In the genomic region with DNA sequence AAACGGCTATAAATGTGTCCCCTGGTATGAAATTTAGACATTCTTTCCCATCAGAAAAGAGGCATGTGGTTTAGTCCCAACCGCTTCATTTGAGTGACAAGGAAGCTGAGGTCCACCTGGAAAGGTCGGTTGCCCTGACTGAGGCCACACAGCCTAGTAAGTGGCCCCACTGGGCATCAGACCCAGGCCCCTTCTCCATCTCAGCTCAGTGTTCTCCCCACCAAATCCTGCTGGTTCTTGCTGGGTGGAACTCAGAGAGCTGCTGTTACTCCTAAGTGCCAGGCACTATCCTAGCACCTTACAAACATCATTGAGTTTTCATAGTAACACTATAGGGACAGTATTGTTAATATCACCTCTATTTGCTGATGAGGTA, we compare ENCODE assay signal across 15 cellular contexts.
DNase-seq lines count a peak whose midpoint lies in the region; ATAC-seq and TF ChIP-seq lines count a peak whose summit lies in the region.
"Had no signal": no experiment of that assay in that cellular context is flagged by ENCODE, and none has a peak within 500 bp of the region (broad histone marks: within the 10 kb centered on the region; RNA-seq: fewer than 3 reads in every experiment).

No MANE protein-coding gene starts in this region.

- H3K27ac ChIP-seq in left ventricle myocardium inferior (replicated peaks) (peak overlapping the region; percentile 67), heart left ventricle (peak overlapping the region in 6 of 12 donors; percentile 26 to 79 (median 38)), liver (ENCODE audit: low read depth in 1 of 2, low read length in 2 of 2) (peak overlapping the region; percentile 49 to 57)
- H3K27ac ChIP-seq: parathyroid adenoma, RWPE1 had no signal

- H3K4me3 ChIP-seq in left ventricle myocardium inferior: no peak overlapping the region
- H3K4me3 ChIP-seq in heart left ventricle: no peak overlapping the region
- no peak overlapping the region for H3K4me3 ChIP-seq in liver (ENCODE audit: low read depth in 1 of 3, low read length in 3 of 3)

- H3K36me3 ChIP-seq in left ventricle myocardium inferior (peaks cover 7% of the 10 kb centered on the region), heart left ventricle (peaks cover 0 to 5% (median 0%) of the 10 kb centered on the region in 9 donors), liver (ENCODE audit: control insufficient read depth in 4 of 4, insufficient read depth in 3 of 4, low read depth in 1 of 4, low read length in 3 of 4) (no peaks in the 10 kb centered on the region)

- TF ChIP-seq CTCF in left ventricle myocardium inferior (IDR thresholded peaks at IDR 0.05; ENCODE audit: borderline replicate concordance): no peak
- peak in 3 of 12 donors; percentile 0 to 3 (median 1) for TF ChIP-seq CTCF in heart left ventricle (IDR thresholded peaks at IDR 0.05)
- no peak for TF ChIP-seq CTCF in liver (IDR thresholded peaks at IDR 0.05; ENCODE audit: low read depth, low read length, missing input control)
- no peak for TF ChIP-seq CTCF in type B pancreatic cell (conservative IDR thresholded peaks at IDR 0.05)
- TF ChIP-seq CTCF in HFFc6 (IDR thresholded peaks at IDR 0.05): no peak

- no peaks in the 10 kb centered on the region for H3K27me3 Mint-ChIP-seq in activated naive CD8-positive, alpha-beta T cell treated with anti-CD3 and anti-CD28 coated beads, Interleukin-2, amount 50 U/mL, for 24 hours
- H3K27me3 Mint-ChIP-seq in type B pancreatic cell: no peaks in the 10 kb centered on the region
- H3K27me3 Mint-ChIP-seq in HFFc6 (ENCODE audit: insufficient read depth): no peaks in the 10 kb centered on the region; the same call in 1 of the 2 replicates

- H3K9me3 Mint-ChIP-seq in activated naive CD8-positive, alpha-beta T cell treated with anti-CD3 and anti-CD28 coated beads, Interleukin-2, amount 50 U/mL, for 24 hours: no peaks in the 10 kb centered on the region
- H3K9me3 Mint-ChIP-seq in type B pancreatic cell: no peaks in the 10 kb centered on the region
- H3K9me3 Mint-ChIP-seq in HFFc6: no peaks in the 10 kb centered on the region

- H3K4me1 Mint-ChIP-seq in activated naive CD8-positive, alpha-beta T cell treated with anti-CD3 and anti-CD28 coated beads, Interleukin-2, amount 50 U/mL, for 24 hours: peaks cover 90% of the 10 kb centered on the region
- peaks cover 39% of the 10 kb centered on the region for H3K4me1 Mint-ChIP-seq in type B pancreatic cell (ENCODE audit: unreplicated experiment)
- peaks cover 84% of the 10 kb centered on the region for H3K4me1 Mint-ChIP-seq in HFFc6 (ENCODE audit: low read depth)

- peaks cover 10% of the 10 kb centered on the region for H3K36me3 Mint-ChIP-seq in activated naive CD8-positive, alpha-beta T cell treated with anti-CD3 and anti-CD28 coated beads, Interleukin-2, amount 50 U/mL, for 24 hours (ENCODE audit: low read depth)
- H3K36me3 Mint-ChIP-seq in type B pancreatic cell (no peaks in the 10 kb centered on the region), HFFc6 (ENCODE audit: low read depth) (no peaks in the 10 kb centered on the region; the same call in 1 of the 2 replicates)

- ATAC-seq in heart left ventricle: no peak
- ATAC-seq in activated naive CD8-positive, alpha-beta T cell treated with anti-CD3 and anti-CD28 coated beads, Interleukin-2, amount 50 U/mL, for 24 hours: no peak

- no peak overlapping the region for H3K4me3 Mint-ChIP-seq in activated naive CD8-positive, alpha-beta T cell treated with anti-CD3 and anti-CD28 coated beads, Interleukin-2, amount 50 U/mL, for 24 hours
- H3K4me3 Mint-ChIP-seq in type B pancreatic cell (no peak overlapping the region), HFFc6 (no peak overlapping the region)

- H3K9ac ChIP-seq in liver (ENCODE audit: low read depth in 1 of 2, low read length in 2 of 2): peak overlapping the region in 1 of 2 donors; percentile 32
- H3K9ac ChIP-seq: parathyroid adenoma had no signal

- peaks cover 81% of the 10 kb centered on the region for H3K4me1 ChIP-seq in left ventricle myocardium inferior
- H3K4me1 ChIP-seq in heart left ventricle: peaks cover 11 to 80% (median 53%) of the 10 kb centered on the region in 12 donors
- H3K4me1 ChIP-seq in liver (ENCODE audit: control insufficient read depth in 4 of 4, insufficient read depth in 4 of 4, low read length in 3 of 4): peaks cover 8 to 22% (median 10%) of the 10 kb centered on the region in 4 donors

- H3K27ac Mint-ChIP-seq in activated naive CD8-positive, alpha-beta T cell treated with anti-CD3 and anti-CD28 coated beads, Interleukin-2, amount 50 U/mL, for 24 hours: peak overlapping the region; percentile 41
- H3K27ac Mint-ChIP-seq in type B pancreatic cell (peak overlapping the region; percentile 18), HFFc6 (no peak overlapping the region)

- H3K27me3 ChIP-seq in left ventricle myocardium inferior (ENCODE audit: low read depth) (no peaks in the 10 kb centered on the region), heart left ventricle (no peaks in the 10 kb centered on the region), liver (ENCODE audit: control insufficient read depth in 4 of 4, insufficient read depth in 4 of 4, low read length in 3 of 4) (no peaks in the 10 kb centered on the region)

- 60 to 83% (median 67%) methylated on average over 3 of the region's 3 CpGs for WGBS in heart left ventricle, 4 donors
- 79% methylated on average over 3 of the region's 3 CpGs for WGBS in liver

- TF ChIP-seq RAD21 in liver (IDR thresholded peaks at IDR 0.05): no peak

- TF ChIP-seq POLR2A in heart left ventricle (IDR thresholded peaks at IDR 0.05): no peak

- H3K9me3 ChIP-seq in left ventricle myocardium inferior (replicated peaks): no peaks in the 10 kb centered on the region
- H3K9me3 ChIP-seq in heart left ventricle: no peaks in the 10 kb centered on the region
- H3K9me3 ChIP-seq in liver (ENCODE audit: control insufficient read depth in 4 of 4, low read length in 3 of 4): no peaks in the 10 kb centered on the region

- intact Hi-C loops in left ventricle myocardium inferior (cut with micrococcal nuclease) (no loop called here), heart left ventricle (cut with DNase I) (loop anchor here in 8 of 10 donors (1.0 to 10.0 kb wide), 8 partner anchors 62 to 252 kb away; a partner anchor contains a TSS)

- no peak for DNase-seq in left ventricle myocardium inferior
- DNase-seq in heart left ventricle: no peak
- DNase-seq in activated naive CD8-positive, alpha-beta T cell treated with anti-CD3 and anti-CD28 coated beads, Interleukin-2, amount 50 U/mL, for 24 hours: no peak
- no peak for DNase-seq in type B pancreatic cell (ENCODE audit: extremely low spot score, unreplicated experiment)
- DNase-seq in HFFc6: no peak
- DNase-seq in stimulated activated CD4-positive, alpha-beta T cell treated with anti-CD3 and anti-CD28 coated beads, Interleukin-4, amount 100 ng/mL, for 1 hour: no peak
- no peak for DNase-seq in NOMO-1 treated with dmso at 0.1 percent for 144 hours (lab: John Stamatoyannopoulos, UW; ENCODE audit: unreplicated experiment)
- DNase-seq: activated CD4-positive, alpha-beta T cell treated with anti-CD3 and anti-CD28 coated beads for 1 hour; amygdala; cortex of kidney; NCI-H1105; stimulated activated naive CD4-positive, alpha-beta T cell treated with Interleukin-2 at 50 U/mL for 16 hours had no signal

TF ChIP-seq in liver, 16 proteins besides CTCF, POLR2A, EP300 and RAD21:
- TF ChIP-seq HNF4G (IDR thresholded peaks at IDR 0.05) (no peak), HNF4A (conservative IDR thresholded peaks at IDR 0.05) (no peak), EGR1 (IDR thresholded peaks at IDR 0.05; ENCODE audit: low read depth in 2 of 2) (no peak)
- TF ChIP-seq, protein P1, sequence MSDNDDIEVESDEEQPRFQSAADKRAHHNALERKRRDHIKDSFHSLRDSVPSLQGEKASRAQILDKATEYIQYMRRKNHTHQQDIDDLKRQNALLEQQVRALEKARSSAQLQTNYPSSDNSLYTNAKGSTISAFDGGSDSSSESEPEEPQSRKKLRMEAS (IDR thresholded peaks at IDR 0.05): no peak
- TF ChIP-seq, protein P2, sequence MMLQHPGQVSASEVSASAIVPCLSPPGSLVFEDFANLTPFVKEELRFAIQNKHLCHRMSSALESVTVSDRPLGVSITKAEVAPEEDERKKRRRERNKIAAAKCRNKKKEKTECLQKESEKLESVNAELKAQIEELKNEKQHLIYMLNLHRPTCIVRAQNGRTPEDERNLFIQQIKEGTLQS (IDR thresholded peaks at IDR 0.05): no peak
TF ChIP-seq in liver: peak in this region for 0.
